In the genomic region with DNA sequence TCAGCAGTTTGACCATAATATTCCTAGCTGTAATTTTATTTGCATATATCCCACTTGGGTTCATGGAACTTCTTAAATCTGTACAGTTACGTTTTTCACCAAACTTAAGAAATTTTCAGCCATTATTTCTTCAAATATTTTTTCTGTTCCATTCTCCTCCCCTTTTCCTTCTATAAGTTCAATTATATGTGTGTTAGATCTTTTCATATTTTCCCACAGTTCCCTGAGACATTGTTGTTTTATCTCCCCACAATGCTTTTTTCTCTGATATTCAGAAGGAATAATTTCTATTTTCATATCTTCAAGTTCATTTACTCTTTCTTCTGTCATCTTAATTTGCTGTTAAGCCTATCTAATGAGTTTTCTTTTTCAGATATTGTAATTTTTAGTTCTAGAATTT, we compare ENCODE assay signal across 1 cellular context.
A peak's percentile ranks its signal among the peaks of the same experiment; 100 is the strongest.
TF ChIP-seq lines count a peak whose summit lies in the region.

No MANE protein-coding gene starts in this region.

TF ChIP-seq in K562, 482 proteins besides CTCF, POLR2A, EP300 and RAD21:
- TF ChIP-seq NFATC3 (IDR thresholded peaks at IDR 0.05) (no peak), TRIM28 (IDR thresholded peaks at IDR 0.05) (peak; percentile 79; the same call in 1 of the 2 replicates)
